In the genomic region with DNA sequence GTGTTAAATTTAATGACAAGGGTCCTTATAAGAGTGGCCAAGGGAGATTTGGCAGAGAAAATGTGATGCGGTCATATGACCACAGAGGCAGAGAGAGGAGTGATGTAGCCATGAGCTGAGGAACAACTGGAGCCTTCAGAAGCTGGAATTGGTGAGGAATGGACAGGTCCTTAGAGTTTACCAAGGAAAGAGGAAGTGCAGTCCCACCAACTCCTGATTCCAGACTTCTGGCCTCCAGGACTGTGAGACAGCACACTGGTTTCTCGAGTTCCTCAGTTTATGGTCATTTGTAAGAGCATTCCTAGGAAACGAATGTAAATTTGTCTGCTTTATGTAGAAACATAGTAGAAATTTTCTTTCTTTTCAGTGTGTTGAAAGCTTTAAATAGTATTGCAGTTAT, we compare ENCODE assay signal across 2 cellular contexts.
TF ChIP-seq lines count a peak whose summit lies in the region.

No MANE protein-coding gene starts in this region.

TF ChIP-seq in GM12878, 131 proteins besides CTCF, POLR2A, EP300 and RAD21 (continued from another document):
- peak; percentile 30; the same call in 1 of the 2 replicates for TF ChIP-seq SPI1 (IDR thresholded peaks at IDR 0.05; ENCODE audit: borderline replicate concordance, insufficient read depth, low read depth, low read length)
- TF ChIP-seq BRCA1 (IDR thresholded peaks at IDR 0.05; ENCODE audit: low read depth, low read length) = no peak
- TF ChIP-seq HDGF (IDR thresholded peaks at IDR 0.05) = no peak

TF ChIP-seq in HepG2, 621 proteins besides CTCF, POLR2A, EP300 and RAD21:
- TF ChIP-seq, protein P1, sequence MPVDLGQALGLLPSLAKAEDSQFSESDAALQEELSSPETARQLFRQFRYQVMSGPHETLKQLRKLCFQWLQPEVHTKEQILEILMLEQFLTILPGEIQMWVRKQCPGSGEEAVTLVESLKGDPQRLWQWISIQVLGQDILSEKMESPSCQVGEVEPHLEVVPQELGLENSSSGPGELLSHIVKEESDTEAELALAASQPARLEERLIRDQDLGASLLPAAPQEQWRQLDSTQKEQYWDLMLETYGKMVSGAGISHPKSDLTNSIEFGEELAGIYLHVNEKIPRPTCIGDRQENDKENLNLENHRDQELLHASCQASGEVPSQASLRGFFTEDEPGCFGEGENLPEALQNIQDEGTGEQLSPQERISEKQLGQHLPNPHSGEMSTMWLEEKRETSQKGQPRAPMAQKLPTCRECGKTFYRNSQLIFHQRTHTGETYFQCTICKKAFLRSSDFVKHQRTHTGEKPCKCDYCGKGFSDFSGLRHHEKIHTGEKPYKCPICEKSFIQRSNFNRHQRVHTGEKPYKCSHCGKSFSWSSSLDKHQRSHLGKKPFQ (CRISPR knock-in tag; IDR thresholded peaks at IDR 0.05; ENCODE audit: insufficient replicate concordance) = no peak
- no peak for TF ChIP-seq ZSCAN22 (CRISPR knock-in tag; IDR thresholded peaks at IDR 0.05)
- TF ChIP-seq, protein P2, sequence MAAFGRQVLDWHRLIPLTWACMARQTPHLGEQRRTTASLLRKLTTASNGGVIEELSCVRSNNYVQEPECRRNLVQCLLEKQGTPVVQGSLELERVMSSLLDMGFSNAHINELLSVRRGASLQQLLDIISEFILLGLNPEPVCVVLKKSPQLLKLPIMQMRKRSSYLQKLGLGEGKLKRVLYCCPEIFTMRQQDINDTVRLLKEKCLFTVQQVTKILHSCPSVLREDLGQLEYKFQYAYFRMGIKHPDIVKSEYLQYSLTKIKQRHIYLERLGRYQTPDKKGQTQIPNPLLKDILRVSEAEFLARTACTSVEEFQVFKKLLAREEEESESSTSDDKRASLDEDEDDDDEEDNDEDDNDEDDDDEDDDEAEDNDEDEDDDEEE (CRISPR knock-in tag; IDR thresholded peaks at IDR 0.05) = no peak
- no peak for TF ChIP-seq MED1 (CRISPR knock-in tag; IDR thresholded peaks at IDR 0.05)
- TF ChIP-seq, protein P3, sequence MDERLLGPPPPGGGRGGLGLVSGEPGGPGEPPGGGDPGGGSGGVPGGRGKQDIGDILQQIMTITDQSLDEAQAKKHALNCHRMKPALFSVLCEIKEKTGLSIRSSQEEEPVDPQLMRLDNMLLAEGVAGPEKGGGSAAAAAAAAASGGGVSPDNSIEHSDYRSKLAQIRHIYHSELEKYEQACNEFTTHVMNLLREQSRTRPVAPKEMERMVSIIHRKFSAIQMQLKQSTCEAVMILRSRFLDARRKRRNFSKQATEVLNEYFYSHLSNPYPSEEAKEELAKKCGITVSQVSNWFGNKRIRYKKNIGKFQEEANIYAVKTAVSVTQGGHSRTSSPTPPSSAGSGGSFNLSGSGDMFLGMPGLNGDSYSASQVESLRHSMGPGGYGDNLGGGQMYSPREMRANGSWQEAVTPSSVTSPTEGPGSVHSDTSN (CRISPR knock-in tag; IDR thresholded peaks at IDR 0.05) = no peak
- TF ChIP-seq, protein P4, sequence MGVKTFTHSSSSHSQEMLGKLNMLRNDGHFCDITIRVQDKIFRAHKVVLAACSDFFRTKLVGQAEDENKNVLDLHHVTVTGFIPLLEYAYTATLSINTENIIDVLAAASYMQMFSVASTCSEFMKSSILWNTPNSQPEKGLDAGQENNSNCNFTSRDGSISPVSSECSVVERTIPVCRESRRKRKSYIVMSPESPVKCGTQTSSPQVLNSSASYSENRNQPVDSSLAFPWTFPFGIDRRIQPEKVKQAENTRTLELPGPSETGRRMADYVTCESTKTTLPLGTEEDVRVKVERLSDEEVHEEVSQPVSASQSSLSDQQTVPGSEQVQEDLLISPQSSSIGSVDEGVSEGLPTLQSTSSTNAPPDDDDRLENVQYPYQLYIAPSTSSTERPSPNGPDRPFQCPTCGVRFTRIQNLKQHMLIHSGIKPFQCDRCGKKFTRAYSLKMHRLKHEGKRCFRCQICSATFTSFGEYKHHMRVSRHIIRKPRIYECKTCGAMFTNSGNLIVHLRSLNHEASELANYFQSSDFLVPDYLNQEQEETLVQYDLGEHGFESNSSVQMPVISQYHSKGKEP (CRISPR knock-in tag; IDR thresholded peaks at IDR 0.05) = no peak
- TF ChIP-seq JUNB (CRISPR knock-in tag; IDR thresholded peaks at IDR 0.05; ENCODE audit: borderline replicate concordance) = no peak
- TF ChIP-seq ZNF3 (CRISPR knock-in tag; IDR thresholded peaks at IDR 0.05) = no peak
- no peak for TF ChIP-seq GTF2F1 (IDR thresholded peaks at IDR 0.05; ENCODE audit: low read length)
- TF ChIP-seq, protein P5, sequence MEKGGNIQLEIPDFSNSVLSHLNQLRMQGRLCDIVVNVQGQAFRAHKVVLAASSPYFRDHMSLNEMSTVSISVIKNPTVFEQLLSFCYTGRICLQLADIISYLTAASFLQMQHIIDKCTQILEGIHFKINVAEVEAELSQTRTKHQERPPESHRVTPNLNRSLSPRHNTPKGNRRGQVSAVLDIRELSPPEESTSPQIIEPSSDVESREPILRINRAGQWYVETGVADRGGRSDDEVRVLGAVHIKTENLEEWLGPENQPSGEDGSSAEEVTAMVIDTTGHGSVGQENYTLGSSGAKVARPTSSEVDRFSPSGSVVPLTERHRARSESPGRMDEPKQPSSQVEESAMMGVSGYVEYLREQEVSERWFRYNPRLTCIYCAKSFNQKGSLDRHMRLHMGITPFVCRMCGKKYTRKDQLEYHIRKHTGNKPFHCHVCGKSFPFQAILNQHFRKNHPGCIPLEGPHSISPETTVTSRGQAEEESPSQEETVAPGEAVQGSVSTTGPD (CRISPR knock-in tag; IDR thresholded peaks at IDR 0.05) = no peak
- no peak for TF ChIP-seq ZNF773 (CRISPR knock-in tag; IDR thresholded peaks at IDR 0.05; ENCODE audit: borderline replicate concordance)
- no peak for TF ChIP-seq ZNF34 (CRISPR knock-in tag; IDR thresholded peaks at IDR 0.05; ENCODE audit: borderline replicate concordance)
- no peak for TF ChIP-seq ZNF678 (CRISPR knock-in tag; IDR thresholded peaks at IDR 0.05)
- no peak for TF ChIP-seq FOXM1 (CRISPR knock-in tag; IDR thresholded peaks at IDR 0.05)
- no peak for TF ChIP-seq NR2F1 (CRISPR knock-in tag; IDR thresholded peaks at IDR 0.05)
- no peak for TF ChIP-seq ESRRA (CRISPR knock-in tag; IDR thresholded peaks at IDR 0.05; ENCODE audit: low read depth)
